Comparison of ENCODE assay signal across 8 cellular contexts in genomic region chr5:181159286-181160143, GRCh38. TPM values are rescaled to one million over a fixed set of nuclear protein-coding genes. Genes with fewer than 3 reads are reported as not detected.
DNase-seq lines count a peak whose midpoint lies in the region; ATAC-seq, FAIRE-seq and TF ChIP-seq lines count a peak whose summit lies in the region.

No MANE protein-coding gene starts in this region.

- CTCF ChIA-PET in A673 (lab: Charles Lee): no interaction called here

- H3K27ac ChIP-seq in A673 (ENCODE audit: low read depth, low read length, poor library complexity, severe bottlenecking) (peak overlapping the region; percentile 90), breast epithelium (peak overlapping the region; percentile 85 to 89), kidney (ENCODE audit: low read depth in 2 of 2, low read length in 2 of 2) (no peak overlapping the region)

- H3K27me3 ChIP-seq in A673 (replicated peaks; ENCODE audit: insufficient read depth, low read depth, low read length, poor library complexity): peaks cover 3% of the 10 kb centered on the region
- peaks cover 0 to 4% of the 10 kb centered on the region in 2 donors for H3K27me3 ChIP-seq in breast epithelium

- no peaks in the 10 kb centered on the region for H3K36me3 ChIP-seq in A673 (ENCODE audit: insufficient read depth, low read length, poor library complexity, severe bottlenecking)
- no peaks in the 10 kb centered on the region for H3K36me3 ChIP-seq in breast epithelium
- H3K36me3 ChIP-seq in kidney (ENCODE audit: control insufficient read depth in 1 of 2, insufficient read depth in 2 of 2, low read length in 2 of 2): no peaks in the 10 kb centered on the region

- no peak overlapping the region for H3K9ac ChIP-seq in kidney (ENCODE audit: low read length in 2 of 2)

- BruUV-seq in A673 (replicated peaks; lab: Mats Ljungman, UMichigan): no TSS peak

- H3K9me3 ChIP-seq in A673 (ENCODE audit: low read depth, low read length, poor library complexity, severe bottlenecking) (no peaks in the 10 kb centered on the region), breast epithelium (no peaks in the 10 kb centered on the region), kidney (ENCODE audit: control insufficient read depth in 1 of 2, low read length in 2 of 2) (no peaks in the 10 kb centered on the region)

- TF ChIP-seq CTCF in A673 (conservative IDR thresholded peaks at IDR 0.05; ENCODE audit: low read depth, low read length) (peak; percentile 80), WI38 (IDR thresholded peaks at IDR 0.05; ENCODE audit: low read depth, low read length) (peak; percentile 89), breast epithelium (IDR thresholded peaks at IDR 0.05) (peak; percentile 76 to 84 (median 79)), kidney (IDR thresholded peaks at IDR 0.05; ENCODE audit: borderline replicate concordance, extremely low read depth, insufficient read depth) (peak; percentile 80)

- no peak for TF ChIP-seq POLR2A in breast epithelium (IDR thresholded peaks at IDR 0.05)

- peaks cover 4% of the 10 kb centered on the region for H3K4me1 ChIP-seq in A673 (ENCODE audit: insufficient read depth, low read length, poor library complexity, severe bottlenecking)
- no peaks in the 10 kb centered on the region for H3K4me1 ChIP-seq in breast epithelium
- peaks cover 0 to 4% of the 10 kb centered on the region in 2 donors for H3K4me1 ChIP-seq in kidney (ENCODE audit: control insufficient read depth in 1 of 2, insufficient read depth in 1 of 2, low read depth in 1 of 2, low read length in 2 of 2)

- no peak for FAIRE-seq in kidney (lab: Jason Lieb, UNC)

- intact Hi-C loops in A673 (cut with micrococcal nuclease; ENCODE audit: unreplicated experiment): loop anchor here (10.0 kb wide), 2 partner anchors 295 to 375 kb away; partner anchors contain the start of gene ZFP62
- intact Hi-C loops in breast epithelium (cut with DNase I; ENCODE audit: low total_unique reads): no loop called here
- intact Hi-C loops in kidney (cut with DNase I): no loop called here

- ATAC-seq in GM18858 (IDR thresholded peaks at IDR 0.05; ENCODE audit: unreplicated experiment) (peak; percentile 59), HG03095 (IDR thresholded peaks at IDR 0.05; ENCODE audit: unreplicated experiment) (peak; percentile 59)

- POLR2A ChIA-PET in A673 (lab: Charles Lee; ENCODE audit: low non-redundant PET): no interaction called here

- H3K4me3 ChIP-seq in A673 (ENCODE audit: low read depth, low read length, poor library complexity, severe bottlenecking) (no peak overlapping the region), WI38 (ENCODE audit: low read depth, low read length) (no peak overlapping the region), breast epithelium (peak overlapping the region in 2 of 3 donors; percentile 51 to 62), kidney (ENCODE audit: low read length in 2 of 2) (no peak overlapping the region)

- peak; percentile 84 for DNase-seq in A673 (ENCODE audit: low spot score)
- DNase-seq in NCI-H2171 treated with DMSO at 0.1 percent for 48 hours (lab: John Stamatoyannopoulos, UW): peak; percentile 59
- peak; percentile 85 to 87 for DNase-seq in breast epithelium (ENCODE audit: low spot score in 2 of 2)
- DNase-seq in kidney: peak; percentile 89
- DNase-seq in stimulated activated CD4-positive, alpha-beta T cell treated with anti-CD3 and anti-CD28 coated beads, Interleukin-2, amount 100 ng/mL, for 24 hours: peak; percentile 97 to 98

RNA-seq across cellular contexts. Expression of gene OR2V2, which starts 12.1 kb away (rescaled TPM):
- not detected in 2 replicates for total RNA-seq in A673 (2021)
- total RNA-seq in breast epithelium: not detected
- total RNA-seq in kidney: not detected
- polyA plus RNA-seq in kidney (ENCODE audit: insufficient read depth, low read depth, low replicate concordance): not detected

RNA-seq across cellular contexts. Expression of gene OR2V1, which starts 28.5 kb away (rescaled TPM):
- total RNA-seq in A673 (2021) (not detected in 2 replicates), breast epithelium (not detected), kidney (not detected)
- polyA plus RNA-seq in kidney (ENCODE audit: insufficient read depth, low read depth, low replicate concordance): not detected

RNA-seq across cellular contexts. Expression of gene TRIM7, which starts 45.5 kb away (rescaled TPM):
- total RNA-seq in A673 (2021) (0.96 TPM in 1 of 2 replicates, not detected in the other), breast epithelium (1 to 10 TPM in 2 of 3 donors, under 1 TPM in 1; 0.29 to 5.4 (median 5.2) TPM), kidney (6.3 TPM)
- 5.7 TPM for polyA plus RNA-seq in kidney (ENCODE audit: insufficient read depth, low read depth, low replicate concordance)

Comparison
In these comparisons a context has a peak if more than half of its experiments do, and no peak if none do; other contexts are left out.
1. H3K27ac ChIP-seq: peak in A673 (single experiment) and breast epithelium (2 of 2); none in kidney (0 of 2).
2. H3K4me3 ChIP-seq: peak in breast epithelium (2 of 3); none in A673 (single experiment), WI38 (single experiment) and kidney (0 of 2).
3. Peak in every context shown above with its lines, with median percentiles within 50 percentile points of each other: DNase-seq and CTCF ChIP-seq.